8 cellular contexts compared by ENCODE assay signal in genomic region chr15:60916674-60917468, GRCh38.
DNase-seq lines count a peak whose midpoint lies in the region; ATAC-seq and TF ChIP-seq lines count a peak whose summit lies in the region.

No MANE protein-coding gene starts in this region.

- H3K4me1 Mint-ChIP-seq in CD8-positive, alpha-beta T cell (ENCODE audit: low read depth): peaks cover 11% of the 10 kb centered on the region
- peaks cover 7 to 21% (median 10%) of the 10 kb centered on the region in 7 donors for H3K4me1 Mint-ChIP-seq in naive thymus-derived CD4-positive, alpha-beta T cell

- TF ChIP-seq POLR2A in esophagus muscularis mucosa (IDR thresholded peaks at IDR 0.05; ENCODE audit: low read depth): no peak

- no peaks in the 10 kb centered on the region for H3K36me3 ChIP-seq in CD8-positive, alpha-beta T cell (ENCODE audit: insufficient read depth, low read length)
- H3K36me3 ChIP-seq in OCI-LY3 (replicated peaks; ENCODE audit: low read depth, low read length) (no peaks in the 10 kb centered on the region), esophagus muscularis mucosa (no peaks in the 10 kb centered on the region)
- no peaks in the 10 kb centered on the region for H3K36me3 ChIP-seq in naive thymus-derived CD4-positive, alpha-beta T cell (ENCODE audit: control insufficient read depth in 2 of 3, insufficient read depth in 3 of 3, low read length in 3 of 3)

- intact Hi-C loops in CD8-positive, alpha-beta T cell (cut with DNase I, micrococcal nuclease): loop anchor here (1.0 to 5.0 kb wide), 7 partner anchors 265 to 558 kb away; partner anchors contain the start of gene ICE2 (in 1 of the 2)
- intact Hi-C loops in esophagus muscularis mucosa (cut with DNase I): loop anchor here (2.0 to 10.0 kb wide), 4 partner anchors 135 to 410 kb away; no protein-coding TSS in a partner anchor
- intact Hi-C loops in naive thymus-derived CD4-positive, alpha-beta T cell (cut with micrococcal nuclease): loop anchor here (1.0 to 10.0 kb wide), 14 partner anchors 16 to 918 kb away; partner anchors contain the start of gene ICE2 (in 1 of the 2)

- WGBS in esophagus muscularis mucosa: 25% methylated on average over 8 of the region's 8 CpGs

- H3K27ac Mint-ChIP-seq in CD8-positive, alpha-beta T cell: peak overlapping the region; percentile 72
- peak overlapping the region in 7 of 9 donors; percentile 12 to 79 (median 69) for H3K27ac Mint-ChIP-seq in naive thymus-derived CD4-positive, alpha-beta T cell

- peak overlapping the region; percentile 87 for H3K4me2 ChIP-seq in OCI-LY3 (ENCODE audit: low read length)

- no peak for TF ChIP-seq EP300 in esophagus muscularis mucosa (IDR thresholded peaks at IDR 0.05)

- no peak overlapping the region for H3K4me3 ChIP-seq in CD8-positive, alpha-beta T cell (ENCODE audit: low read depth, low read length)
- H3K4me3 ChIP-seq in OCI-LY3 (ENCODE audit: low read length) (peak overlapping the region; percentile 61), esophagus muscularis mucosa (peak overlapping the region; percentile 8 to 35 (median 26))
- no peak overlapping the region for H3K4me3 ChIP-seq in naive thymus-derived CD4-positive, alpha-beta T cell (ENCODE audit: low read length)

- POLR2A ChIA-PET in CD8-positive, alpha-beta T cell (lab: Charles Lee): interaction anchor here (0.7 to 2.4 kb wide), 10 partner anchors 10 to 337 kb away, joined by 3 to 12 read pairs (median 3); no protein-coding TSS in a partner anchor
- POLR2A ChIA-PET in naive thymus-derived CD4-positive, alpha-beta T cell (lab: Charles Lee): interaction anchor here (0.8 to 1.9 kb wide), 8 partner anchors 15 to 559 kb away, joined by 3 to 10 read pairs (median 4); no protein-coding TSS in a partner anchor

- H3K36me3 Mint-ChIP-seq in CD8-positive, alpha-beta T cell: no peaks in the 10 kb centered on the region
- no peaks in the 10 kb centered on the region for H3K36me3 Mint-ChIP-seq in naive thymus-derived CD4-positive, alpha-beta T cell

- DNase-seq in CD8-positive, alpha-beta T cell: peak; percentile 70 to 90 (median 83)
- DNase-seq in HT-29 (ENCODE audit: low spot score) (peak; percentile 89), activated T-cell treated with anti-CD3 and anti-CD28 coated beads for 48 hours (ENCODE audit: low read depth) (peak; percentile 72), esophagus muscularis mucosa (ENCODE audit: extremely low spot score) (peak; percentile 97)
- DNase-seq in naive thymus-derived CD4-positive, alpha-beta T cell: peak; percentile 59 to 89 (median 82)
- peak; percentile 52 to 79 for DNase-seq in stimulated activated CD8-positive, alpha-beta memory T cell treated with anti-CD3 and anti-CD28 coated beads, Interleukin-7, amount 100 ng/mL, for 48 hours (ENCODE audit: extremely low read depth in 1 of 2, low read depth in 1 of 2)

- no peaks in the 10 kb centered on the region for H3K79me2 ChIP-seq in OCI-LY3 (ENCODE audit: low read length)

- peak; percentile 99 for ATAC-seq in CD8-positive, alpha-beta T cell
- peak; percentile 70 for ATAC-seq in GM19468 (IDR thresholded peaks at IDR 0.05; ENCODE audit: extremely low read depth, unreplicated experiment)
- peak; percentile 99 for ATAC-seq in naive thymus-derived CD4-positive, alpha-beta T cell

- H3K9me3 Mint-ChIP-seq in CD8-positive, alpha-beta T cell: no peaks in the 10 kb centered on the region
- no peaks in the 10 kb centered on the region for H3K9me3 Mint-ChIP-seq in naive thymus-derived CD4-positive, alpha-beta T cell

- no peaks in the 10 kb centered on the region for H3K9me3 ChIP-seq in CD8-positive, alpha-beta T cell (ENCODE audit: low read length)
- H3K9me3 ChIP-seq in OCI-LY3 (ENCODE audit: insufficient read depth, low read length) (no peaks in the 10 kb centered on the region), esophagus muscularis mucosa (no peaks in the 10 kb centered on the region)
- no peaks in the 10 kb centered on the region for H3K9me3 ChIP-seq in naive thymus-derived CD4-positive, alpha-beta T cell (ENCODE audit: control insufficient read depth in 2 of 3, low read length in 3 of 3)

- H4K20me1 ChIP-seq in OCI-LY3 (ENCODE audit: insufficient read depth, low read length): no peaks in the 10 kb centered on the region

- no peak overlapping the region for H2AFZ ChIP-seq in OCI-LY3 (ENCODE audit: low read depth, low read length)

- H3K4me1 ChIP-seq in CD8-positive, alpha-beta T cell (ENCODE audit: insufficient read depth, low read length): peaks cover 8% of the 10 kb centered on the region
- H3K4me1 ChIP-seq in OCI-LY3 (ENCODE audit: low read length) (peaks cover 26% of the 10 kb centered on the region), esophagus muscularis mucosa (peaks cover 24 to 56% (median 49%) of the 10 kb centered on the region in 4 donors)
- peaks cover 5 to 6% of the 10 kb centered on the region in 2 donors for H3K4me1 ChIP-seq in naive thymus-derived CD4-positive, alpha-beta T cell (ENCODE audit: control insufficient read depth in 2 of 2, insufficient read depth in 2 of 2, low read length in 2 of 2)

- H3K9ac ChIP-seq in OCI-LY3 (ENCODE audit: low read length): peak overlapping the region; percentile 39; the same call in 1 of the 2 replicates

- H3K27me3 Mint-ChIP-seq in CD8-positive, alpha-beta T cell (ENCODE audit: low read depth): no peaks in the 10 kb centered on the region
- peaks cover 0 to 3% (median 0%) of the 10 kb centered on the region in 5 donors for H3K27me3 Mint-ChIP-seq in naive thymus-derived CD4-positive, alpha-beta T cell

- no peak overlapping the region for H3K27ac ChIP-seq in CD8-positive, alpha-beta T cell (ENCODE audit: low read depth, low read length)
- H3K27ac ChIP-seq in OCI-LY3 (ENCODE audit: low read length) (peak overlapping the region; percentile 78), esophagus muscularis mucosa (replicated peaks in 1 of 4) (peak overlapping the region; percentile 73 to 83 (median 79))
- H3K27ac ChIP-seq in naive thymus-derived CD4-positive, alpha-beta T cell (ENCODE audit: low read depth, low read length): no peak overlapping the region

- no peak overlapping the region for H3K4me3 Mint-ChIP-seq in CD8-positive, alpha-beta T cell
- H3K4me3 Mint-ChIP-seq in naive thymus-derived CD4-positive, alpha-beta T cell: peak overlapping the region in 1 of 10 donors; percentile 23

- CTCF ChIA-PET in CD8-positive, alpha-beta T cell (lab: Charles Lee): interaction anchor here (0.7 to 6.8 kb wide), 55 partner anchors 10 to 557 kb away, joined by 3 to 100 read pairs (median 4); no protein-coding TSS in a partner anchor
- CTCF ChIA-PET in naive thymus-derived CD4-positive, alpha-beta T cell (lab: Charles Lee): interaction anchor here (0.7 to 5.5 kb wide), 27 partner anchors 11 to 557 kb away, joined by 3 to 58 read pairs (median 4); no protein-coding TSS in a partner anchor

- H3K27me3 ChIP-seq in CD8-positive, alpha-beta T cell (ENCODE audit: insufficient read depth, low read length): no peaks in the 10 kb centered on the region
- H3K27me3 ChIP-seq in OCI-LY3 (ENCODE audit: low read depth, low read length) (0 out of 2 replicates have a peak, but pooled peaks cover 3% of the 10 kb centered on the region), esophagus muscularis mucosa (no peaks in the 10 kb centered on the region)
- no peaks in the 10 kb centered on the region for H3K27me3 ChIP-seq in naive thymus-derived CD4-positive, alpha-beta T cell (ENCODE audit: control insufficient read depth in 2 of 2, insufficient read depth in 2 of 2, low read length in 2 of 2)

- peak; percentile 92 for TF ChIP-seq CTCF in CD8-positive, alpha-beta T cell (IDR thresholded peaks at IDR 0.05)
- TF ChIP-seq CTCF in OCI-LY3 (IDR thresholded peaks at IDR 0.05; ENCODE audit: low read depth, low read length) (peak; percentile 88), esophagus muscularis mucosa (IDR thresholded peaks at IDR 0.05) (peak; percentile 84 to 89 (median 85))

Comparison
In these comparisons a context has a peak if more than half of its experiments do, and no peak if none do; other contexts are left out.
1. H3K27ac ChIP-seq: peak in OCI-LY3 (single experiment) and esophagus muscularis mucosa (4 of 4); none in CD8-positive, alpha-beta T cell (single experiment) and naive thymus-derived CD4-positive, alpha-beta T cell (single experiment).
2. H3K4me3 ChIP-seq: peak in OCI-LY3 (single experiment) and esophagus muscularis mucosa (4 of 4); none in CD8-positive, alpha-beta T cell (single experiment) and naive thymus-derived CD4-positive, alpha-beta T cell (single experiment).
3. Peak in every context shown above with its lines, with median percentiles within 50 percentile points of each other: ATAC-seq, DNase-seq and CTCF ChIP-seq.